8 cellular contexts compared by ENCODE assay signal in the genomic region with DNA sequence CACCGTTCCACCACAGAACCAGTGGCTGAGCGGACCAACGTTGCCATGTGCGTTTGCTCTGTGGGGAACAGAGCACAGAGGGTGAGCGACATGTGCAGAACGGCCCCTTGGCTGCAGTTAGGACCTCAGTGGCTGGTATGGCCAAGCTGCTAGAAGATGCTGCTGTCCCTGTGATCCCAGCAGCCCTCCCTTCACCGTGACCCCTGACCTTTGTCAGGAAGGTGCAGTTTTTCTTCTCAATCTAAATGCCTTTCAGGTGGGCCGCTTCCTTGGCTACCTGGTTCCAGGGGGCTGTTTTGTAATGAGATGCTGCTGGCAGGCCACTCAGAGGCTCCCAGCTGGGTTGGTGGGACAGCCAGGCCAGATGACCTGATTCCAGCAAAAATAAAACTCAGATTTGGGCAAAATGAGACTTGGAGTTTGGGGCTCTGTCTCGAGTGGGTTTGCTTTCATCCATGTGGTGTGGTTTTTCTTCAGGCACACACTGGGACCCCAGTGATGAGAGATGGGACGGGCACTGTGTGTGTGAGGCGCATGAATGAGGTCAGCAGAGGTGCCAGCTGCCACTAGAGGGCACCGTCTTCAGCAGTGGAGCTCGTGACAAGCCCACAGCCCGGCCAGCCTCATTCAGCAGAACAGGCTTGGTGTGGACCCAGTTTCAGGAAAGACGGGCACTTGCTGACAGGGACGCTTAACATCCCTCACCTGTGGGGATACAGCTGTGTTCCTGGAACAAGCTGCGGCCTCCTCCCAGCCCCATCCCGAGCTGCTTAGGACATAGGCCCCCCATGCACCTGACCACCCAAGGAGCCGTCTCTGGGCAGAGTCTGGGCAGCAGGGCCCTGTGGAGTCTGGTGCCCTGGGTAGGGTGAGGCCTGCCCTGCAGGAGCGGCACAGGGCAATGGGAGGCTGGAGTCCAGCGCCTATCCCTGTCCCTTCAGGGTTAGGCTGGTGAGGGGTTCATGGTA. TPM values are rescaled to one million over a fixed set of nuclear protein-coding genes. Genes with fewer than 3 reads are reported as not detected.
A peak's percentile ranks its signal among the peaks of the same experiment; 100 is the strongest.
DNase-seq lines count a peak whose midpoint lies in the region; ATAC-seq and TF ChIP-seq lines count a peak whose summit lies in the region.

No MANE protein-coding gene starts in this region.

- no peak overlapping the region for H3K27ac ChIP-seq in CD4-positive, CD25-positive, alpha-beta regulatory T cell (ENCODE audit: insufficient read depth, low read length, poor library complexity, severe bottlenecking)
- H3K27ac ChIP-seq in SJCRH30 = no peak overlapping the region
- no peak overlapping the region for H3K27ac ChIP-seq in right atrium auricular region
- H3K27ac ChIP-seq in gastrocnemius medialis = no peak overlapping the region

- no peak overlapping the region for H3K27ac Mint-ChIP-seq in CD4-positive, CD25-positive, alpha-beta regulatory T cell
- no peak overlapping the region for H3K27ac Mint-ChIP-seq in activated naive CD8-positive, alpha-beta T cell treated with anti-CD3 and anti-CD28 coated beads, Interleukin-2, amount 50 U/mL, for 24 hours

- H3K27me3 ChIP-seq in CD4-positive, CD25-positive, alpha-beta regulatory T cell (ENCODE audit: control insufficient read depth, insufficient read depth, low read length) = no peaks in the 10 kb centered on the region
- H3K27me3 ChIP-seq in SJCRH30 (no peaks in the 10 kb centered on the region), right atrium auricular region (no peaks in the 10 kb centered on the region), gastrocnemius medialis (no peaks in the 10 kb centered on the region)

- peaks cover 23% of the 10 kb centered on the region for H3K36me3 ChIP-seq in CD4-positive, CD25-positive, alpha-beta regulatory T cell (ENCODE audit: control insufficient read depth, insufficient read depth, low read length)
- H3K36me3 ChIP-seq in SJCRH30 (peaks cover 29% of the 10 kb centered on the region), right atrium auricular region (peaks cover 20% of the 10 kb centered on the region), gastrocnemius medialis (peaks cover 0 to 12% of the 10 kb centered on the region in 2 donors)

- no peak for ATAC-seq in CD4-positive, CD25-positive, alpha-beta regulatory T cell (ENCODE audit: low read depth in 2 of 2)
- ATAC-seq in activated naive CD8-positive, alpha-beta T cell treated with anti-CD3 and anti-CD28 coated beads, Interleukin-2, amount 50 U/mL, for 24 hours = peak; percentile 39
- ATAC-seq in gastrocnemius medialis (no peak), HG03159 (IDR thresholded peaks at IDR 0.05; ENCODE audit: unreplicated experiment) (no peak)

- no peak for TF ChIP-seq POLR2A in gastrocnemius medialis (IDR thresholded peaks at IDR 0.05)

- intact Hi-C loops in gastrocnemius medialis (cut with DNase I; ENCODE audit: low total_unique reads) = no loop called here

- peak; percentile 19 to 64 (median 35) for DNase-seq in CD4-positive, CD25-positive, alpha-beta regulatory T cell
- DNase-seq in HCEC 1CT = peak; percentile 52
- peak; percentile 61 to 69 for DNase-seq in SJCRH30
- peak; percentile 68 for DNase-seq in activated naive CD8-positive, alpha-beta T cell treated with anti-CD3 and anti-CD28 coated beads, Interleukin-2, amount 50 U/mL, for 24 hours
- no peak for DNase-seq in right atrium auricular region (ENCODE audit: low spot score)
- peak; percentile 16 to 36 for DNase-seq in gastrocnemius medialis
- no peak for DNase-seq in NCI-H2029 (lab: John Stamatoyannopoulos, UW)

- H3K4me1 Mint-ChIP-seq in CD4-positive, CD25-positive, alpha-beta regulatory T cell = peaks cover 0 to 26% (median 13%) of the 10 kb centered on the region in 4 donors
- peaks cover 20% of the 10 kb centered on the region for H3K4me1 Mint-ChIP-seq in activated naive CD8-positive, alpha-beta T cell treated with anti-CD3 and anti-CD28 coated beads, Interleukin-2, amount 50 U/mL, for 24 hours

- TF ChIP-seq CTCF in right atrium auricular region (IDR thresholded peaks at IDR 0.05) (peak; percentile 66 to 70), gastrocnemius medialis (IDR thresholded peaks at IDR 0.05 in 4 of 5, conservative IDR thresholded peaks at IDR 0.05 in 1 of 5) (peak in 3 of 5 experiments; percentile 46 to 62 (median 57))

- H3K9me3 Mint-ChIP-seq in CD4-positive, CD25-positive, alpha-beta regulatory T cell = peaks cover 0 to 9% (median 3%) of the 10 kb centered on the region in 7 donors
- H3K9me3 Mint-ChIP-seq in activated naive CD8-positive, alpha-beta T cell treated with anti-CD3 and anti-CD28 coated beads, Interleukin-2, amount 50 U/mL, for 24 hours = peaks cover 10% of the 10 kb centered on the region

- H3K4me3 ChIP-seq in CD4-positive, CD25-positive, alpha-beta regulatory T cell (ENCODE audit: low read depth, low read length) = no peak overlapping the region
- no peak overlapping the region for H3K4me3 ChIP-seq in SJCRH30
- no peak overlapping the region for H3K4me3 ChIP-seq in right atrium auricular region
- no peak overlapping the region for H3K4me3 ChIP-seq in gastrocnemius medialis

- in situ Hi-C loops in gastrocnemius medialis (cut with MboI; ENCODE audit: low sequenced_read_pairs in 4 of 4) = no loop called here

- peaks cover 13% of the 10 kb centered on the region for H3K36me3 Mint-ChIP-seq in CD4-positive, CD25-positive, alpha-beta regulatory T cell
- peaks cover 17% of the 10 kb centered on the region for H3K36me3 Mint-ChIP-seq in activated naive CD8-positive, alpha-beta T cell treated with anti-CD3 and anti-CD28 coated beads, Interleukin-2, amount 50 U/mL, for 24 hours (ENCODE audit: low read depth)

- H3K4me3 Mint-ChIP-seq in CD4-positive, CD25-positive, alpha-beta regulatory T cell = peak overlapping the region in 3 of 4 donors; percentile 48 to 55 (median 50)
- H3K4me3 Mint-ChIP-seq in activated naive CD8-positive, alpha-beta T cell treated with anti-CD3 and anti-CD28 coated beads, Interleukin-2, amount 50 U/mL, for 24 hours = no peak overlapping the region

- peaks cover 3 to 6% of the 10 kb centered on the region in 2 experiments for H3K9me3 ChIP-seq in CD4-positive, CD25-positive, alpha-beta regulatory T cell (ENCODE audit: control insufficient read depth in 2 of 2, low read length in 2 of 2)
- H3K9me3 ChIP-seq in SJCRH30 (replicated peaks) = no peaks in the 10 kb centered on the region
- H3K9me3 ChIP-seq in right atrium auricular region = peaks cover 0 to 9% of the 10 kb centered on the region in 2 donors
- no peaks in the 10 kb centered on the region for H3K9me3 ChIP-seq in gastrocnemius medialis

- H3K27me3 Mint-ChIP-seq in CD4-positive, CD25-positive, alpha-beta regulatory T cell = peaks cover 4% of the 10 kb centered on the region
- peaks cover 2% of the 10 kb centered on the region for H3K27me3 Mint-ChIP-seq in activated naive CD8-positive, alpha-beta T cell treated with anti-CD3 and anti-CD28 coated beads, Interleukin-2, amount 50 U/mL, for 24 hours

- H3K4me1 ChIP-seq in CD4-positive, CD25-positive, alpha-beta regulatory T cell (ENCODE audit: control insufficient read depth, insufficient read depth, low read length, poor library complexity, severe bottlenecking) = peaks cover 24% of the 10 kb centered on the region
- H3K4me1 ChIP-seq in SJCRH30 (peaks cover 6% of the 10 kb centered on the region; the same call in 1 of the 2 replicates), right atrium auricular region (peaks cover 0 to 30% of the 10 kb centered on the region in 2 donors), gastrocnemius medialis (peaks cover 14 to 17% of the 10 kb centered on the region in 2 donors)

RNA-seq across cellular contexts. Expression of gene MRPS2, which starts 4.1 kb away (rescaled TPM):
- total RNA-seq in CD4-positive, CD25-positive, alpha-beta regulatory T cell = 18.1 TPM
- polyA plus RNA-seq in CD4-positive, CD25-positive, alpha-beta regulatory T cell = 10 to 100 TPM; 47.1 to 56.7 (median 53.5) TPM
- total RNA-seq in SJCRH30 (2014; rRNA removed; shearing (Covaris generic)) = 68.0 and 68.6 TPM in 2 replicates
- 10 to 100 TPM; 40.9 to 72.5 TPM for total RNA-seq in right atrium auricular region
- total RNA-seq in gastrocnemius medialis = 100 to 1,000 TPM in 1 of 4 donors, 10 to 100 TPM in 3; 48.8 to 108 (median 69.5) TPM

RNA-seq across cellular contexts. Expression of gene LCN1, which starts 16.7 kb away (rescaled TPM):
- not detected for total RNA-seq in CD4-positive, CD25-positive, alpha-beta regulatory T cell
- polyA plus RNA-seq in CD4-positive, CD25-positive, alpha-beta regulatory T cell = not detected
- not detected in 2 replicates for total RNA-seq in SJCRH30 (2014; rRNA removed; shearing (Covaris generic))
- total RNA-seq in right atrium auricular region (not detected), gastrocnemius medialis (not detected)

RNA-seq across cellular contexts. Expression of gene PPP1R26, which starts 25.0 kb away (rescaled TPM):
- total RNA-seq in CD4-positive, CD25-positive, alpha-beta regulatory T cell = 2.5 TPM
- polyA plus RNA-seq in CD4-positive, CD25-positive, alpha-beta regulatory T cell = under 1 TPM in 3 of 4 donors, not detected in 1; 0.05 to 0.64 (median 0.06) TPM
- 6.6 and 7.6 TPM in 2 replicates for total RNA-seq in SJCRH30 (2014; rRNA removed; shearing (Covaris generic))
- 10 to 100 TPM; 17.4 to 18.7 TPM for total RNA-seq in right atrium auricular region
- 1 to 10 TPM; 2.6 to 7.1 (median 5.1) TPM for total RNA-seq in gastrocnemius medialis

RNA-seq across cellular contexts. Expression of gene OBP2A, which starts 41.4 kb away (rescaled TPM):
- not detected for total RNA-seq in CD4-positive, CD25-positive, alpha-beta regulatory T cell
- not detected for polyA plus RNA-seq in CD4-positive, CD25-positive, alpha-beta regulatory T cell
- total RNA-seq in SJCRH30 (2014; rRNA removed; shearing (Covaris generic)) = not detected in 2 replicates
- total RNA-seq in right atrium auricular region (not detected), gastrocnemius medialis (not detected)

RNA-seq across cellular contexts. Expression of gene PAEP, which starts 57.0 kb away (rescaled TPM):
- not detected for total RNA-seq in CD4-positive, CD25-positive, alpha-beta regulatory T cell
- not detected for polyA plus RNA-seq in CD4-positive, CD25-positive, alpha-beta regulatory T cell
- total RNA-seq in SJCRH30 (2014; rRNA removed; shearing (Covaris generic)) = not detected in 2 replicates
- total RNA-seq in right atrium auricular region = not detected
- not detected for total RNA-seq in gastrocnemius medialis

Comparison
In these comparisons a context has a peak if more than half of its experiments do, and no peak if none do; other contexts are left out.
1. DNase-seq: peak in CD4-positive, CD25-positive, alpha-beta regulatory T cell (3 of 3), HCEC 1CT (single experiment), SJCRH30 (2 of 2), activated naive CD8-positive, alpha-beta T cell treated with anti-CD3 and anti-CD28 coated beads, Interleukin-2, amount 50 U/mL, for 24 hours (single experiment) and gastrocnemius medialis (2 of 2); none in right atrium auricular region (single experiment) and NCI-H2029 (single experiment).